ENCODE assay signal across 18 cellular contexts in the genomic region with DNA sequence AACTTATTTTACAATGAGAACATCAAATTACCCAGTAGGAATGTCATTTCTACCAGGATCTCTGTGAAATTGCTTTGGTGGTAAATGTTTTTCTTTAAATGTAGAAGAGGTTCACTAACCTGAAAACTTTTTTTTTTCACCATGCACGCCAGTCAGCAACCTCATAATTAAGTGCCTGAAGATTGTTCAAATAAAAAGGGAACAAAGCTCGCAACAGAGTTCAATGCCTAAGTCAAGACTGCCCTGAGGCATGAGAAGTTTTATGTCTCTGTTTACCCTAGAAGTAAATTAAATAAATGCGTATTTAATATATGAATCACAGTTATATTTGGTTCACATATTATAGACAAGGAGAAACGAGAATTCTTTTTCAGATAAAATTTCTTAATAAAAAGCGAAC. TPM values are rescaled to one million over a fixed set of nuclear protein-coding genes. Genes with fewer than 3 reads are reported as not detected.
DNase-seq lines count a peak whose midpoint lies in the region; ATAC-seq and TF ChIP-seq lines count a peak whose summit lies in the region.
"Had no signal": no experiment of that assay in that cellular context is flagged by ENCODE, and none has a peak within 500 bp of the region (broad histone marks: within the 10 kb centered on the region; RNA-seq: fewer than 3 reads in every experiment).

No MANE protein-coding gene starts in this region.

- H3K27me3 ChIP-seq in mammary epithelial cell (ENCODE audit: insufficient read depth, low read length) (no peaks in the 10 kb centered on the region), PC-9 (ENCODE audit: insufficient read depth, low read depth) (no peaks in the 10 kb centered on the region), left lung (no peaks in the 10 kb centered on the region)
- H3K27me3 ChIP-seq: SJCRH30 had no signal

- H3K27ac ChIP-seq in mammary epithelial cell (ENCODE audit: insufficient read depth, low read depth, low read length) = no peak overlapping the region
- peak overlapping the region; percentile 13; the same call in 1 of the 2 replicates for H3K27ac ChIP-seq in PC-9
- H3K27ac ChIP-seq in left lung = no peak overlapping the region
- H3K27ac ChIP-seq: KMS-11, SJCRH30 had no signal

- H3K36me3 Mint-ChIP-seq in endothelial cell (ENCODE audit: low read depth, unreplicated experiment) = no peaks in the 10 kb centered on the region
- H3K36me3 Mint-ChIP-seq: CD14-positive monocyte had no signal

- H3K9me3 Mint-ChIP-seq in endothelial cell (ENCODE audit: unreplicated experiment) = no peaks in the 10 kb centered on the region
- H3K9me3 Mint-ChIP-seq: GM23338 had no signal

- no peak overlapping the region for H3K27ac Mint-ChIP-seq in endothelial cell (ENCODE audit: unreplicated experiment)
- H3K27ac Mint-ChIP-seq: CD14-positive monocyte, GM23338 had no signal

- H2AFZ ChIP-seq in mammary epithelial cell (ENCODE audit: low read depth, low read length) = no peak overlapping the region
- peak overlapping the region; percentile 11; the same call in 1 of the 2 replicates for H2AFZ ChIP-seq in PC-9

- intact Hi-C loops in mammary epithelial cell (cut with micrococcal nuclease) = no loop called here
- intact Hi-C loops in PC-9 (cut with micrococcal nuclease; ENCODE audit: unreplicated experiment) = no loop called here
- intact Hi-C loops in left lung (cut with DNase I) = no loop called here

- no peak overlapping the region for H3K9ac ChIP-seq in mammary epithelial cell (ENCODE audit: insufficient read depth, low read length)
- H3K9ac ChIP-seq: KMS-11 had no signal

- H3K4me3 ChIP-seq in mammary epithelial cell (replicated peaks in 1 of 3; ENCODE audit: insufficient read depth in 1 of 3, low read depth in 2 of 3, low read length in 3 of 3) = no peak overlapping the region
- H3K4me3 ChIP-seq in PC-9 = no peak overlapping the region
- no peak overlapping the region for H3K4me3 ChIP-seq in left lung
- H3K4me3 ChIP-seq: GM23338, SJCRH30 had no signal

- peaks cover 9% of the 10 kb centered on the region; the same call in 1 of the 2 replicates for H3F3A ChIP-seq in PC-9 (ENCODE audit: insufficient read depth, low read depth)

- H3K27me3 Mint-ChIP-seq in endothelial cell (ENCODE audit: unreplicated experiment) = peaks cover 1% of the 10 kb centered on the region

- H4K20me1 ChIP-seq in mammary epithelial cell (ENCODE audit: insufficient read depth, low read length) (no peaks in the 10 kb centered on the region), PC-9 (ENCODE audit: insufficient read depth) (no peaks in the 10 kb centered on the region)

- H3K9me2 ChIP-seq in PC-9 (ENCODE audit: insufficient read depth) = no peaks in the 10 kb centered on the region

- POLR2A ChIA-PET in PC-9 (lab: Charles Lee; ENCODE audit: unreplicated experiment) = no interaction called here

- in situ Hi-C loops in T47D (cut with HindIII; ENCODE audit: low pct_unique_long_range_greater_than_20kb, low sequenced_read_pairs) (no loop called here), mammary epithelial cell (cut with MboI; ENCODE audit: low sequenced_read_pairs in 2 of 2) (no loop called here)

- dilution Hi-C loops in mammary epithelial cell (cut with HindIII; ENCODE audit: low sequenced_read_pairs) = no loop called here

- WGBS in mammary epithelial cell (ENCODE audit: low coverage, missing lambda C conversion rate) = 59% methylated on average over 5 of the region's 5 CpGs

- H3K9me3 ChIP-seq in mammary epithelial cell (replicated peaks; ENCODE audit: insufficient read depth, low read length) = no peaks in the 10 kb centered on the region
- peaks cover 6% of the 10 kb centered on the region; the same call in 1 of the 2 replicates for H3K9me3 ChIP-seq in PC-9 (ENCODE audit: insufficient read depth, low read depth)
- no peaks in the 10 kb centered on the region for H3K9me3 ChIP-seq in left lung
- H3K9me3 ChIP-seq: SJCRH30 had no signal

- H3K4me1 ChIP-seq in mammary epithelial cell (ENCODE audit: insufficient read depth, low read length) (no peaks in the 10 kb centered on the region), PC-9 (replicated peaks; ENCODE audit: insufficient read depth) (peaks cover 18% of the 10 kb centered on the region), left lung (no peaks in the 10 kb centered on the region)
- H3K4me1 ChIP-seq: SJCRH30 had no signal

- ATAC-seq in left lung (peak; percentile 46), HG03045 (IDR thresholded peaks at IDR 0.05; ENCODE audit: unreplicated experiment) (no peak)
- ATAC-seq: GM23338 had no signal

- H3K4me3 Mint-ChIP-seq in endothelial cell (ENCODE audit: unreplicated experiment) = no peak overlapping the region
- H3K4me3 Mint-ChIP-seq: CD14-positive monocyte, GM23338 had no signal

- BruUV-seq in mammary epithelial cell (replicated peaks; lab: Mats Ljungman, UMichigan) (no TSS peak), PC-9 (replicated peaks; lab: Mats Ljungman, UMichigan) (no TSS peak)

- DNase-seq in T47D (ENCODE audit: low read depth in 1 of 2, low spot score in 1 of 2) = peak; percentile 16 to 72
- no peak for DNase-seq in mammary epithelial cell
- peak in 1 of 2 experiments; percentile 75 for DNase-seq in PC-9
- no peak for DNase-seq in left lung
- no peak for DNase-seq in activated gamma-delta T cell (lab: John Stamatoyannopoulos, UW)
- no peak for DNase-seq in endothelial cell (ENCODE audit: low spot score)
- no peak for DNase-seq in dedifferentiated amniotic fluid mesenchymal stem cell (ENCODE audit: extremely low spot score)
- DNase-seq: DMS 273 treated with DMSO at 0.1 percent for 48 hours, MM.1S, NCI-H1092 treated with DMSO at 0.1 percent for 48 hours, NCI-H1930, NCI-H510A, NCI-H82, SJCRH30 had no signal

- TF ChIP-seq CTCF in mammary epithelial cell (conservative IDR thresholded peaks at IDR 0.05 in 1 of 2, IDR thresholded peaks at IDR 0.05 in 1 of 2; ENCODE audit: extremely low read depth in 1 of 2, insufficient read depth in 1 of 2, low read depth in 1 of 2, low read length in 2 of 2) (no peak), PC-9 (conservative IDR thresholded peaks at IDR 0.05) (no peak), left lung (IDR thresholded peaks at IDR 0.05) (no peak), endothelial cell (IDR thresholded peaks at IDR 0.05; ENCODE audit: unreplicated experiment) (no peak)

- H3K4me2 ChIP-seq in mammary epithelial cell (ENCODE audit: insufficient read depth, low read depth, low read length) = no peak overlapping the region
- peak overlapping the region; percentile 36 for H3K4me2 ChIP-seq in PC-9
- H3K4me2 ChIP-seq: GM23338, KMS-11 had no signal

- H3K36me3 ChIP-seq in mammary epithelial cell (ENCODE audit: insufficient read depth, low read length) (no peaks in the 10 kb centered on the region), PC-9 (ENCODE audit: low read depth) (no peaks in the 10 kb centered on the region), left lung (no peaks in the 10 kb centered on the region)
- H3K36me3 ChIP-seq: SJCRH30 had no signal

- peaks cover 3% of the 10 kb centered on the region for H3K4me1 Mint-ChIP-seq in endothelial cell (ENCODE audit: unreplicated experiment)

- H3K79me2 ChIP-seq in mammary epithelial cell (ENCODE audit: insufficient read depth, low read length) (no peaks in the 10 kb centered on the region), PC-9 (ENCODE audit: low read depth) (no peaks in the 10 kb centered on the region)

- CTCF ChIA-PET in mammary epithelial cell (lab: Charles Lee; ENCODE audit: low non-redundant PET) (no interaction called here), PC-9 (lab: Charles Lee) (no interaction called here)

RNA-seq across cellular contexts. Expression of a gene that starts 13.8 kb away (rescaled TPM):
- total RNA-seq in mammary epithelial cell (10 to 100 TPM in 1 of 2 donors, 1 to 10 TPM in 1; 4.3 to 11.0 TPM), PC-9 (2021) (8.9 and 10.3 TPM in 2 replicates), left lung (10 to 100 TPM; 12.8 to 18.2 TPM), endothelial cell (ENCODE audit: unreplicated experiment) (4.2 TPM)
- 1.4 TPM for polyA plus RNA-seq in mammary epithelial cell
- polyA minus RNA-seq in mammary epithelial cell = 6.9 TPM
- polyA plus RNA-seq: CD14-positive monocyte had no signal

RNA-seq across cellular contexts. Expression of a gene that starts 44.8 kb away (rescaled TPM):
- total RNA-seq in mammary epithelial cell (10 to 100 TPM; 13.7 to 25.7 TPM), PC-9 (2021) (20.7 and 23.3 TPM in 2 replicates), left lung (10 to 100 TPM; 18.0 to 22.1 TPM), endothelial cell (ENCODE audit: unreplicated experiment) (37.7 TPM)
- polyA plus RNA-seq in mammary epithelial cell = 15.1 TPM
- 4.8 TPM for polyA minus RNA-seq in mammary epithelial cell

Comparison
In these comparisons a context has a peak if more than half of its experiments do, and no peak if none do; other contexts are left out.
1. DNase-seq: peak in T47D (2 of 2); none in mammary epithelial cell (single experiment), left lung (0 of 2), activated gamma-delta T cell (single experiment), endothelial cell (single experiment) and dedifferentiated amniotic fluid mesenchymal stem cell (single experiment).